12 cellular contexts compared by ENCODE assay signal in genomic region chr7:105654994-105655900, GRCh38.
DNase-seq lines count a peak whose midpoint lies in the region; ATAC-seq and TF ChIP-seq lines count a peak whose summit lies in the region.
"Had no signal": no experiment of that assay in that cellular context is flagged by ENCODE, and none has a peak within 500 bp of the region (broad histone marks: within the 10 kb centered on the region; RNA-seq: fewer than 3 reads in every experiment).

No MANE protein-coding gene starts in this region.

- H3K27ac Mint-ChIP-seq in nephron = peak overlapping the region in 2 of 3 experiments; percentile 10 to 77

- peaks cover 16% of the 10 kb centered on the region for H3K4me1 Mint-ChIP-seq in nephron

- H3K9me3 Mint-ChIP-seq in nephron = no peaks in the 10 kb centered on the region
- H3K9me3 Mint-ChIP-seq: stimulated activated naive CD8-positive, alpha-beta T cell treated with anti-CD3 and anti-CD28 coated beads, Interleukin-15, amount 100 ng/mL, for 72 hours had no signal

- ATAC-seq in esophagus mucosa = no peak
- ATAC-seq: foreskin keratinocyte; stimulated activated naive CD8-positive, alpha-beta T cell treated with anti-CD3 and anti-CD28 coated beads, Interleukin-15, amount 100 ng/mL, for 72 hours had no signal

- H3K27me3 Mint-ChIP-seq in nephron (ENCODE audit: low read depth) = peaks cover 15% of the 10 kb centered on the region
- H3K27me3 Mint-ChIP-seq: stimulated activated naive CD8-positive, alpha-beta T cell treated with anti-CD3 and anti-CD28 coated beads, Interleukin-15, amount 100 ng/mL, for 72 hours had no signal

- no peak for TF ChIP-seq CTCF in nephron (IDR thresholded peaks at IDR 0.05; ENCODE audit: unreplicated experiment in 3 of 3)

- H3K4me3 Mint-ChIP-seq in nephron = no peak overlapping the region
- H3K4me3 Mint-ChIP-seq: stimulated activated naive CD8-positive, alpha-beta T cell treated with anti-CD3 and anti-CD28 coated beads, Interleukin-15, amount 100 ng/mL, for 72 hours had no signal

- peaks cover 16% of the 10 kb centered on the region for H3K36me3 Mint-ChIP-seq in nephron (ENCODE audit: low read depth)

- DNase-seq in COR-L47 (lab: John Stamatoyannopoulos, UW) = peak; percentile 47
- peak; percentile 47 for DNase-seq in NCI-H2029 (lab: John Stamatoyannopoulos, UW)
- DNase-seq in ecto neural progenitor cell (ENCODE audit: low spot score) = peak; percentile 63
- no peak for DNase-seq in stimulated activated CD4-positive, alpha-beta T cell treated with anti-CD3 and anti-CD28 coated beads, Interleukin-2, amount 100 ng/mL, for 48 hours
- DNase-seq in MV-4-11 (lab: John Stamatoyannopoulos, UW) = no peak
- no peak for DNase-seq in Ammon's horn (ENCODE audit: low spot score)
- DNase-seq: DND-41; SHP77; stimulated activated naive CD8-positive, alpha-beta T cell treated with anti-CD3 and anti-CD28 coated beads, Interleukin-15, amount 100 ng/mL, for 72 hours had no signal

Comparison
In these comparisons a context has a peak if more than half of its experiments do, and no peak if none do; other contexts are left out.
1. DNase-seq: peak in COR-L47 (single experiment), NCI-H2029 (single experiment) and ecto neural progenitor cell (single experiment); none in stimulated activated CD4-positive, alpha-beta T cell treated with anti-CD3 and anti-CD28 coated beads, Interleukin-2, amount 100 ng/mL, for 48 hours (0 of 2), MV-4-11 (single experiment) and Ammon's horn (single experiment).